In the genomic region with DNA sequence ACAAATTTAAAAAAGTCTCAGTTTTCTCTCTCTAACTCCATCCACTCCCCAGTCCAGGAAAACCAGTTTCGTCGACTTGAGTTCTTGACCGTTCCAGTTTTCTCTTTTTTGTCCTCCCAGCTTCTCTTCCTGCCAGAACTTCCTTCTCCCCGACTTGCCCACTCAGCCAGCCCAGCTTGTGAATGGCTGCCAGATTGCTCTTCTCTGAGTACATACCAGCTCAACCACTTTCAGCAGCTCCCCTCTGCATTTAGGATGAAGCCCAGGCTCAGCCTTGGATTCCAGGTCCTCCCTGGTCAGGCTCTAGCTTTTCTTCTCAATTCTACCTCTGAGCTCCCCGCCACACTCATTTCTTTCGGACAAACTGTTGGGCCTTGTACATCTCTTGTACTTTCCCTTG, we compare ENCODE assay signal across 15 cellular contexts. TPM values are rescaled to one million over a fixed set of nuclear protein-coding genes. Genes with fewer than 3 reads are reported as not detected.
"Had no signal": no experiment of that assay in that cellular context is flagged by ENCODE, and none has a peak within 500 bp of the region (broad histone marks: within the 10 kb centered on the region; RNA-seq: fewer than 3 reads in every experiment).

No MANE protein-coding gene starts in this region.

- H3K4me3 Mint-ChIP-seq: activated T-helper 17 cell treated with anti-CD3 and anti-CD28 coated beads, Interleukin-2, amount 50 U/mL, for 72 hours; neural progenitor cell; stimulated activated effector memory CD8-positive, alpha-beta T cell treated with anti-CD3 and anti-CD28 coated beads, Interleukin-12 subunit alpha, Interleukin-12 subunit beta, amount 100 ng/mL, for 72 hours had no signal

- ATAC-seq: activated T-helper 17 cell treated with anti-CD3 and anti-CD28 coated beads, Interleukin-2, amount 50 U/mL, for 72 hours; stimulated activated effector memory CD8-positive, alpha-beta T cell treated with anti-CD3 and anti-CD28 coated beads, Interleukin-12 subunit alpha, Interleukin-12 subunit beta, amount 100 ng/mL, for 72 hours had no signal

- DNase-seq: activated CD4-positive, alpha-beta T cell treated with anti-CD3 and anti-CD28 coated beads, Interleukin-2, amount 50 U/mL, for 48 hours; activated naive CD4-positive, alpha-beta T cell treated with Interleukin-2 at 50 U/mL for 16 hours; aorta; retina had no signal

- H3K27ac Mint-ChIP-seq: activated T-helper 17 cell treated with anti-CD3 and anti-CD28 coated beads, Interleukin-2, amount 50 U/mL, for 72 hours; neural progenitor cell; stimulated activated effector memory CD8-positive, alpha-beta T cell treated with anti-CD3 and anti-CD28 coated beads, Interleukin-12 subunit alpha, Interleukin-12 subunit beta, amount 100 ng/mL, for 72 hours had no signal

- H3K9me3 Mint-ChIP-seq: activated T-helper 17 cell treated with anti-CD3 and anti-CD28 coated beads, Interleukin-2, amount 50 U/mL, for 72 hours; neural progenitor cell; stimulated activated effector memory CD8-positive, alpha-beta T cell treated with anti-CD3 and anti-CD28 coated beads, Interleukin-12 subunit alpha, Interleukin-12 subunit beta, amount 100 ng/mL, for 72 hours had no signal

- H3K27me3 ChIP-seq: neural progenitor cell, vagina had no signal

- H3K4me1 ChIP-seq: neural progenitor cell had no signal

- H3K36me3 ChIP-seq: neural progenitor cell, vagina had no signal

- H3K27me3 Mint-ChIP-seq: activated T-helper 17 cell treated with anti-CD3 and anti-CD28 coated beads, Interleukin-2, amount 50 U/mL, for 72 hours had no signal

- H3K27ac ChIP-seq: neural progenitor cell, parathyroid adenoma, vagina, VCaP had no signal

- H3K4me3 ChIP-seq: neural progenitor cell, vagina had no signal

- H3K36me3 Mint-ChIP-seq: neural progenitor cell; stimulated activated effector memory CD8-positive, alpha-beta T cell treated with anti-CD3 and anti-CD28 coated beads, Interleukin-12 subunit alpha, Interleukin-12 subunit beta, amount 100 ng/mL, for 72 hours had no signal

- H3K9me3 ChIP-seq: vagina had no signal

- FAIRE-seq: islet of Langerhans had no signal

RNA-seq across cellular contexts. Expression of a gene that starts 1.4 kb away (rescaled TPM):
- total RNA-seq: activated T-helper 17 cell treated with anti-CD3 and anti-CD28 coated beads, Interleukin-2, amount 50 U/mL, for 72 hours; aorta; chondrocyte; dermis microvascular lymphatic vessel endothelial cell; epithelial cell of proximal tubule; T-helper 1 cell treated with Interleukin-12 subunit alpha and Interleukin-12 subunit beta and Interleukin-4 antibody, amounts not matched to agents 30 ng/mL and 1 ng/mL, for 36 hours; vagina had no signal
